ENCODE assay signal across 14 cellular contexts in the genomic region with DNA sequence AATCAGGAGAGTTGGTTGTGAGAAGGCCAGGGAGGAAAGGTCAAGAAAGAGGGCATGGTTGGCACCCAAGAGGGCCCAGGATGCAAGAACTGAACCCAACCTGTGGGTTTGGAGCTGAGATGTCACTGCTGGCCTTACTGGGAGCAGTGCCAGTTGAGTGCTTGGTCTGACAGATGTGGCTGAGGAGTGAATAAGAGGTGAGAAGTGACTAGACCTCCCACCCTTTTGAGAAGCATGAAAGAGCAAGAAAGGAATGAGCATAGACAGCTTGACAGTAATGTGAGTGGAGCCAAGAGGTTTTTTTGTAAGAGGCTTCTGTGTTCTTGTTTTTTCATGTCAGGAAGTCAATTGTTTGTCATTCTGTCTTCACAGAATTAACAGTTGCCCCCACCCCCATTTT.
A peak's percentile ranks its signal among the peaks of the same experiment; 100 is the strongest.
DNase-seq lines count a peak whose midpoint lies in the region; ATAC-seq and TF ChIP-seq lines count a peak whose summit lies in the region.
"Had no signal": no experiment of that assay in that cellular context is flagged by ENCODE, and none has a peak within 500 bp of the region (broad histone marks: within the 10 kb centered on the region; RNA-seq: fewer than 3 reads in every experiment).

No MANE protein-coding gene starts in this region.

- ATAC-seq in GM18909 (IDR thresholded peaks at IDR 0.05; ENCODE audit: poor library complexity, unreplicated experiment) = no peak
- ATAC-seq: K562 had no signal

- no peaks in the 10 kb centered on the region for H3K36me3 ChIP-seq in OCI-LY7 (ENCODE audit: insufficient read depth, low read length)
- no peaks in the 10 kb centered on the region for H3K36me3 ChIP-seq in A673 (ENCODE audit: insufficient read depth, low read length, poor library complexity, severe bottlenecking)
- H3K36me3 ChIP-seq: colonic mucosa had no signal

- DNase-seq in stimulated activated CD4-positive, alpha-beta T cell treated with anti-CD3 and anti-CD28 coated beads, Interleukin-1b, Interleukin-23, amount 100 ng/mL, for 48 hours = peak; percentile 16
- no peak for DNase-seq in stimulated activated CD4-positive, alpha-beta T cell treated with anti-CD3 and anti-CD28 coated beads, Interleukin-2, amount 100 ng/mL, for 24 hours
- peak; percentile 30 for DNase-seq in OCI-LY7 (ENCODE audit: low spot score)
- DNase-seq in left kidney (ENCODE audit: low read depth, low spot score) = peak; percentile 12
- no peak for DNase-seq in A673 (ENCODE audit: low spot score)
- DNase-seq in activated CD8-positive, alpha-beta memory T cell treated with anti-CD3 and anti-CD28 coated beads, Interleukin-2, amount 50 U/mL, for 4 hours = no peak
- DNase-seq: colonic mucosa; erythroblast; NCI-H510A treated with DMSO at 0.1 percent for 48 hours; retina; stimulated activated CD4-positive, alpha-beta T cell treated with anti-CD3 and anti-CD28 coated beads, Interleukin-15, amount 100 ng/mL, for 24 hours had no signal

- H3K4me3 ChIP-seq in OCI-LY7 (ENCODE audit: low read depth, low read length, poor library complexity, severe bottlenecking) (no peak overlapping the region), A673 (ENCODE audit: low read depth, low read length, poor library complexity, severe bottlenecking) (no peak overlapping the region)
- H3K4me3 ChIP-seq: colonic mucosa, K562 had no signal

- peak overlapping the region; percentile 65; the same call in 1 of the 2 replicates for H2AFZ ChIP-seq in OCI-LY7 (ENCODE audit: low read length)

- H3K9me2 ChIP-seq in OCI-LY7 (ENCODE audit: insufficient read depth, low read length) = no peaks in the 10 kb centered on the region

- no peaks in the 10 kb centered on the region for H3K79me2 ChIP-seq in OCI-LY7 (ENCODE audit: insufficient read depth, low read depth, low read length)

- TF ChIP-seq CTCF in OCI-LY7 (conservative IDR thresholded peaks at IDR 0.05; ENCODE audit: low read length) (no peak), A673 (conservative IDR thresholded peaks at IDR 0.05; ENCODE audit: low read depth, low read length) (no peak)

- H3K9me3 ChIP-seq in OCI-LY7 (ENCODE audit: low read length) (no peaks in the 10 kb centered on the region), A673 (ENCODE audit: low read depth, low read length, poor library complexity, severe bottlenecking) (no peaks in the 10 kb centered on the region)
- H3K9me3 ChIP-seq: colonic mucosa had no signal

- H4K20me1 ChIP-seq in OCI-LY7 (ENCODE audit: insufficient read depth, low read length) = no peaks in the 10 kb centered on the region

- H3K4me1 ChIP-seq in OCI-LY7 (ENCODE audit: insufficient read depth, low read length, poor library complexity, severe bottlenecking) (peaks cover 71% of the 10 kb centered on the region), A673 (ENCODE audit: insufficient read depth, low read length, poor library complexity, severe bottlenecking) (no peaks in the 10 kb centered on the region)
- H3K4me1 ChIP-seq: colonic mucosa had no signal

- no TSS peak for BruUV-seq in OCI-LY7 (replicated peaks; lab: Mats Ljungman, UMichigan)
- BruUV-seq in A673 (replicated peaks; lab: Mats Ljungman, UMichigan) = no TSS peak

- intact Hi-C loops in OCI-LY7 (cut with micrococcal nuclease; ENCODE audit: unreplicated experiment) (no loop called here), A673 (cut with micrococcal nuclease; ENCODE audit: unreplicated experiment) (no loop called here)

- H3K4me2 ChIP-seq in OCI-LY7 (ENCODE audit: low read length) = peak overlapping the region; percentile 44

- H3K27me3 ChIP-seq in A673 (replicated peaks; ENCODE audit: insufficient read depth, low read depth, low read length, poor library complexity) = no peaks in the 10 kb centered on the region
- H3K27me3 ChIP-seq: colonic mucosa had no signal

- H3K27ac ChIP-seq in OCI-LY7 (ENCODE audit: low read depth, low read length, poor library complexity, severe bottlenecking) (peak overlapping the region; percentile 36), A673 (ENCODE audit: low read depth, low read length, poor library complexity, severe bottlenecking) (no peak overlapping the region)
- H3K27ac ChIP-seq: colonic mucosa, HL-60 had no signal

- CTCF ChIA-PET in OCI-LY7 (lab: Charles Lee; ENCODE audit: unreplicated experiment) = interaction anchor here (0.9 to 2.5 kb wide), 3 partner anchors 10 to 19 kb away, joined by 3 to 12 read pairs (median 3); no protein-coding TSS in a partner anchor
- CTCF ChIA-PET in A673 (lab: Charles Lee) = no interaction called here

- POLR2A ChIA-PET in OCI-LY7 (lab: Charles Lee) (interaction anchor here (0.6 to 4.7 kb wide), 10 partner anchors 8 to 374 kb away, joined by 3 to 40 read pairs (median 8); no protein-coding TSS in a partner anchor), A673 (lab: Charles Lee; ENCODE audit: low non-redundant PET) (no interaction called here)

Comparison
In these comparisons a context has a peak if more than half of its experiments do, and no peak if none do; other contexts are left out.
1. DNase-seq: peak in stimulated activated CD4-positive, alpha-beta T cell treated with anti-CD3 and anti-CD28 coated beads, Interleukin-1b, Interleukin-23, amount 100 ng/mL, for 48 hours (single experiment), OCI-LY7 (single experiment) and left kidney (single experiment); none in stimulated activated CD4-positive, alpha-beta T cell treated with anti-CD3 and anti-CD28 coated beads, Interleukin-2, amount 100 ng/mL, for 24 hours (0 of 2), A673 (single experiment) and activated CD8-positive, alpha-beta memory T cell treated with anti-CD3 and anti-CD28 coated beads, Interleukin-2, amount 50 U/mL, for 4 hours (single experiment).